In genomic region chr6:70413114-70413828, GRCh38 we compare ENCODE assay signal across 1 cellular context.
TF ChIP-seq lines count a peak whose summit lies in the region.

Gene FAM135A (plus strand): TSS chr6:70413508. CDS start chr6:70428343, 14,835 bp downstream.

TF ChIP-seq in HepG2, 621 proteins besides CTCF, POLR2A, EP300 and RAD21 (continued from another document):
- TF ChIP-seq ZNF567 (CRISPR knock-in tag; IDR thresholded peaks at IDR 0.05; ENCODE audit: borderline replicate concordance): 0 out of 2 replicates have a peak, but pooled peaks have one; percentile 42
- no peak; the same call in 1 of the 2 replicates for TF ChIP-seq THAP9 (CRISPR knock-in tag; IDR thresholded peaks at IDR 0.05; ENCODE audit: borderline replicate concordance)
- peak; percentile 82 for TF ChIP-seq THAP11 (CRISPR knock-in tag; IDR thresholded peaks at IDR 0.05)
- peak; percentile 62; the same call in 1 of the 2 replicates for TF ChIP-seq SIN3A (IDR thresholded peaks at IDR 0.05; ENCODE audit: borderline replicate concordance, low read depth, low read length)
- TF ChIP-seq PRDM15 (CRISPR knock-in tag; IDR thresholded peaks at IDR 0.05): 0 out of 2 replicates have a peak, but pooled peaks have one; percentile 41
- peak; percentile 58 for TF ChIP-seq YY1 (IDR thresholded peaks at IDR 0.05; ENCODE audit: insufficient read depth, insufficient replicate concordance, low read depth, low read length)
- no peak for TF ChIP-seq ZBED4 (CRISPR knock-in tag; IDR thresholded peaks at IDR 0.05; ENCODE audit: borderline replicate concordance)
- 0 out of 2 replicates have a peak, but pooled peaks have one; percentile 25 for TF ChIP-seq ZFP36L1 (CRISPR knock-in tag; IDR thresholded peaks at IDR 0.05)
- peak; percentile 31; the same call in 1 of the 2 replicates for TF ChIP-seq FOXP4 (CRISPR knock-in tag; IDR thresholded peaks at IDR 0.05)
- TF ChIP-seq HNF1B (CRISPR knock-in tag; IDR thresholded peaks at IDR 0.05): peak; percentile 92
- peak; percentile 67; the same call in 1 of the 2 replicates for TF ChIP-seq ZFP91 (CRISPR knock-in tag; IDR thresholded peaks at IDR 0.05; ENCODE audit: borderline replicate concordance)
- peak; percentile 36 for TF ChIP-seq CEBPG (CRISPR knock-in tag; IDR thresholded peaks at IDR 0.05)
- TF ChIP-seq GATA4 (IDR thresholded peaks at IDR 0.05; ENCODE audit: borderline replicate concordance, low read depth): 0 out of 2 replicates have a peak, but pooled peaks have one; percentile 29
- no peak for TF ChIP-seq DMTF1 (CRISPR knock-in tag; IDR thresholded peaks at IDR 0.05)
- peak; percentile 22; the same call in 1 of the 2 replicates for TF ChIP-seq ZNF768 (CRISPR knock-in tag; IDR thresholded peaks at IDR 0.05)
- TF ChIP-seq ZNF225 (CRISPR knock-in tag; IDR thresholded peaks at IDR 0.05): no peak
- TF ChIP-seq HOXA3 (CRISPR knock-in tag; IDR thresholded peaks at IDR 0.05): peak; percentile 55
- TF ChIP-seq ZNF792 (CRISPR knock-in tag; IDR thresholded peaks at IDR 0.05): peak; percentile 33; the same call in 1 of the 2 replicates
- TF ChIP-seq NFYC (CRISPR knock-in tag; IDR thresholded peaks at IDR 0.05): no peak; the same call in 1 of the 2 replicates
